ENCODE assay signal across 1 cellular context in the genomic region with DNA sequence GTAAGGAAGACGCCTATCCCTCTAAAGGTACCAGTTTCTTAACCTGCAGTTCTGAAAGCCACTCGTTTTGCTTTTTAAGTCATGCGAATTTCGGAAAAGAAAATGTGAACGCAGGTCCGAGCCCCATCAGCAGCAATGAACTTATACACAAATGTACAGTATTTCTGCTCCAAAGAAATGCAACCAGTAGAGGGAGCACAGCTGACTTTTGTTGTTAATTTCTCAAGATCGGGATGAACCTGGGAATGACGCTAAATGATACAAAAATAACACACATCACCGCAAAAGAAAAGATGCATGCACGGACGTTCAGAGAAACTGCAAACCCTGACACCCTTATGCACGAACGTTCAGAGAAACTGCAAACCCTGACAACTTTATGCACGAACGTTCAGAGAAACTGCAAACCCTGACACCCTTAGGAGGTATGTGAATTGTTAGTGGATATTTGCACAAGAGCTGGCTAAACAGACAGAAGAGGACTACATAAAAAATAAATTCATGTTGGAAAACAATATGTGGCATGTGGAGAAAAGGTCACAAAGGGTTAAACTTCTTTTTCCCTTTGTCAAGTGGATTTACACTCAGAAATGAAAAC.
TF ChIP-seq lines count a peak whose summit lies in the region.

No MANE protein-coding gene starts in this region.

TF ChIP-seq in SK-N-SH treated with all-trans-retinoic acid at 6 μM for 48 hours, 23 proteins besides CTCF, POLR2A, EP300 and RAD21 (continued from another document):
- TF ChIP-seq, protein P1, sequence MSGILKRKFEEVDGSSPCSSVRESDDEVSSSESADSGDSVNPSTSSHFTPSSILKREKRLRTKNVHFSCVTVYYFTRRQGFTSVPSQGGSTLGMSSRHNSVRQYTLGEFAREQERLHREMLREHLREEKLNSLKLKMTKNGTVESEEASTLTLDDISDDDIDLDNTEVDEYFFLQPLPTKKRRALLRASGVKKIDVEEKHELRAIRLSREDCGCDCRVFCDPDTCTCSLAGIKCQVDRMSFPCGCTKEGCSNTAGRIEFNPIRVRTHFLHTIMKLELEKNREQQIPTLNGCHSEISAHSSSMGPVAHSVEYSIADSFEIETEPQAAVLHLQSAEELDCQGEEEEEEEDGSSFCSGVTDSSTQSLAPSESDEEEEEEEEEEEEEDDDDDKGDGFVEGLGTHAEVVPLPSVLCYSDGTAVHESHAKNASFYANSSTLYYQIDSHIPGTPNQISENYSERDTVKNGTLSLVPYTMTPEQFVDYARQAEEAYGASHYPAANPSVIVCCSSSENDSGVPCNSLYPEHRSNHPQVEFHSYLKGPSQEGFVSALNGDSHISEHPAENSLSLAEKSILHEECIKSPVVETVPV (CRISPR knock-in tag; IDR thresholded peaks at IDR 0.05), result no peak
- TF ChIP-seq TCF4 (CRISPR knock-in tag; IDR thresholded peaks at IDR 0.05; ENCODE audit: borderline replicate concordance), result no peak
